ENCODE assay signal across 8 cellular contexts in the genomic region with DNA sequence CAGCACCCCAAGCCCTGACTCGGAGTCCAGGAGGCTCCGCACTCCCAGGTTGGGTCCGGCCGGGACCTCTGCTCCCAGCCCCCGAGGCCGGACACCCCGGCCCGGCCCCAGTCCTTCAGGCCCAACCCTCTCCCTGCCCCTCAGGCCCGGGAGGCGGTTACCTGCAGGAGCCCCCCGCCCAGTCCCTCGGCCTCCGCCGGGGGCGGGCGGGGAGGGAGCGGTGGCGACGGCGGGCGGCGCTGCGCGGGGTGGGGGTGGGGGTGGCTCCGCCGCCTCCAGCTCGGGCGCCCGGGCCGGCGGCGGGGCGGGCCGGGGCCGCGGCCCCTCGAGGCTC. TPM values are rescaled to one million over a fixed set of nuclear protein-coding genes. Genes with fewer than 3 reads are reported as not detected.
DNase-seq lines count a peak whose midpoint lies in the region; ATAC-seq and TF ChIP-seq lines count a peak whose summit lies in the region.

No MANE protein-coding gene starts in this region.

- no peak for TF ChIP-seq EP300 in tibial nerve (IDR thresholded peaks at IDR 0.05)

- peaks cover 19% of the 10 kb centered on the region for H3K4me1 Mint-ChIP-seq in memory B cell

- POLR2A ChIA-PET in PC-9 (lab: Charles Lee; ENCODE audit: unreplicated experiment) = no interaction called here

- BruUV-seq in PC-9 (replicated peaks; lab: Mats Ljungman, UMichigan) = no TSS peak

- H3K27me3 ChIP-seq in PC-9 (ENCODE audit: insufficient read depth, low read depth) = no peaks in the 10 kb centered on the region
- no peaks in the 10 kb centered on the region for H3K27me3 ChIP-seq in tibial nerve

- peak overlapping the region; percentile 79 for H3K27ac Mint-ChIP-seq in memory B cell

- H3K27me3 Mint-ChIP-seq in memory B cell = no peaks in the 10 kb centered on the region

- H3K4me2 ChIP-seq in PC-9 = peak overlapping the region; percentile 95

- ATAC-seq in HG02798 (IDR thresholded peaks at IDR 0.05; ENCODE audit: poor library complexity, unreplicated experiment) = peak; percentile 53
- ATAC-seq in memory B cell (ENCODE audit: low read depth) = peak; percentile 57

- CTCF ChIA-PET in PC-9 (lab: Charles Lee) = no interaction called here

- H3K9me3 ChIP-seq in PC-9 (ENCODE audit: insufficient read depth, low read depth) (no peaks in the 10 kb centered on the region), tibial nerve (no peaks in the 10 kb centered on the region)

- H3F3A ChIP-seq in PC-9 (ENCODE audit: insufficient read depth, low read depth) = peaks cover 23% of the 10 kb centered on the region

- H3K9me2 ChIP-seq in PC-9 (ENCODE audit: insufficient read depth) = no peaks in the 10 kb centered on the region

- no peaks in the 10 kb centered on the region for H3K9me3 Mint-ChIP-seq in memory B cell

- H3K4me1 ChIP-seq in PC-9 (replicated peaks; ENCODE audit: insufficient read depth) (peaks cover 18% of the 10 kb centered on the region), tibial nerve (peaks cover 0 to 30% (median 12%) of the 10 kb centered on the region in 4 donors)

- DNase-seq in NCI-H1436 (lab: John Stamatoyannopoulos, UW) = peak; percentile 30
- DNase-seq in NCI-H1436 treated with DMSO at 0.1 percent for 48 hours (lab: John Stamatoyannopoulos, UW) = no peak
- DNase-seq in PC-9 = peak in 1 of 2 experiments; percentile 64
- DNase-seq in choroid plexus epithelial cell (ENCODE audit: low read depth) = no peak
- peak in 1 of 2 donors; percentile 73 for DNase-seq in memory B cell (ENCODE audit: low spot score in 2 of 2)
- DNase-seq in tibial nerve (ENCODE audit: low spot score in 2 of 2) = no peak
- DNase-seq in GM19238 (ENCODE audit: insufficient read length, low spot score) = no peak

- intact Hi-C loops in PC-9 (cut with micrococcal nuclease; ENCODE audit: unreplicated experiment) = loop anchor here (5.0 kb wide), 1 partner anchor 167 kb away; no protein-coding TSS in a partner anchor

- no peak for TF ChIP-seq POLR2A in tibial nerve (IDR thresholded peaks at IDR 0.05)

- WGBS in tibial nerve, 2 donors = 0% methylated on average over 6 to 17 of the region's 37 CpGs

- H4K20me1 ChIP-seq in PC-9 (ENCODE audit: insufficient read depth) = peaks cover 40% of the 10 kb centered on the region

- TF ChIP-seq CTCF in PC-9 (conservative IDR thresholded peaks at IDR 0.05) (no peak), choroid plexus epithelial cell (conservative IDR thresholded peaks at IDR 0.05; ENCODE audit: low read depth, low read length) (no peak), tibial nerve (IDR thresholded peaks at IDR 0.05) (no peak)

- H3K36me3 ChIP-seq in PC-9 (ENCODE audit: low read depth) (peaks cover 9% of the 10 kb centered on the region; the same call in 1 of the 2 replicates), tibial nerve (no peaks in the 10 kb centered on the region)

- H3K27ac ChIP-seq in PC-9 (peak overlapping the region; percentile 82), tibial nerve (peak overlapping the region; percentile 46 to 96 (median 88))

- peak overlapping the region; percentile 94 for H2AFZ ChIP-seq in PC-9

- peaks cover 58% of the 10 kb centered on the region for H3K79me2 ChIP-seq in PC-9 (ENCODE audit: low read depth)

- H3K4me3 Mint-ChIP-seq in memory B cell = peak overlapping the region; percentile 84

- H3K4me3 ChIP-seq in PC-9 = peak overlapping the region; percentile 97
- peak overlapping the region; percentile 85 for H3K4me3 ChIP-seq in choroid plexus epithelial cell (ENCODE audit: low read depth, low read length)
- peak overlapping the region; percentile 67 to 100 (median 94) for H3K4me3 ChIP-seq in tibial nerve

- no peaks in the 10 kb centered on the region for H3K36me3 Mint-ChIP-seq in memory B cell

RNA-seq across cellular contexts. Expression of gene TCF20, which starts 0.3 kb away (rescaled TPM):
- total RNA-seq in PC-9 (2021) (79.1 and 85.1 TPM in 2 replicates), tibial nerve (10 to 100 TPM; 17.4 to 28.8 (median 24.7) TPM)
